18 cellular contexts compared by ENCODE assay signal in the genomic region with DNA sequence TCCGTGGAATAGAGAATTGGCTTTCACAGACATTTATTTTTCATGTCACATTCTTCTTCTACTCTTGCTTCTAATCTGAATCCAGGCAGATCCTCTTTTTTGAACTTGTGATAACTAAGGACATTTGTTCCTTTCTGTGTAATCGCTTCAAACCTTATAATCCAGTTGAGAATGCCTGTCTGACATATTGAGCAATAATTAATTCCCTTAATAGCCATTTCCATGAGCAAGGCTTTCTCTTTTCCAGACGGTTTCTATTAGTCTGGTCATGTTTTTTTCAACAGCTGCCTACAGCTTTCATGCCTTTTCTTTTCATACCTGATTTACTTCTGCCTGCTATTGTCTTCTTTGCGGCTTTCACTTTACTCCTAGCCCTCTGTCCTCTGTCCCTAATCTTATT.
"Had no signal": no experiment of that assay in that cellular context is flagged by ENCODE, and none has a peak within 500 bp of the region (broad histone marks: within the 10 kb centered on the region; RNA-seq: fewer than 3 reads in every experiment).

No MANE protein-coding gene starts in this region.

- H3K9me3 ChIP-seq: breast epithelium, thoracic aorta, upper lobe of right lung had no signal

- H3K4me1 ChIP-seq: breast epithelium had no signal

- H3K4me3 ChIP-seq: breast epithelium, thoracic aorta, upper lobe of right lung had no signal

- FAIRE-seq: kidney had no signal

- ATAC-seq: effector memory CD8-positive, alpha-beta T cell; left ventricle myocardium superior; right cardiac atrium; stimulated activated effector memory CD8-positive, alpha-beta T cell treated with anti-CD3 and anti-CD28 coated beads, Interleukin-12 subunit alpha, Interleukin-12 subunit beta, amount 100 ng/mL, for 72 hours; upper lobe of right lung had no signal

- H3K36me3 ChIP-seq: breast epithelium, thoracic aorta, upper lobe of right lung had no signal

- H3K27ac ChIP-seq: breast epithelium, thoracic aorta, upper lobe of right lung had no signal

- DNase-seq: activated CD4-positive, alpha-beta T cell treated with anti-CD3 and anti-CD28 coated beads, Interleukin-2, amount 10 ng/mL, durations not matched to agents 24 days and 14 days; activated CD4-positive, CD25-positive, alpha-beta regulatory T cell; activated naive CD4-positive, alpha-beta T cell; activated naive CD8-positive, alpha-beta T cell treated with anti-CD3 and anti-CD28 coated beads, Interleukin-2, amount 10 ng/mL, durations not matched to agents 7 days and 5 days; aorta; cerebellar nuclear complex; dermis blood vessel endothelial cell; effector memory CD8-positive, alpha-beta T cell; hippocampal formation; kidney; left ventricle myocardium superior; nephron progenitor cell; right cardiac atrium; stimulated activated CD4-positive, alpha-beta T cell treated with anti-CD3 and anti-CD28 coated beads, Interleukin-1b, Interleukin-23, amount 100 ng/mL, for 48 hours; upper lobe of right lung had no signal

- H3K27me3 ChIP-seq: breast epithelium, upper lobe of right lung had no signal
